In genomic region chr2:235883675-235884074, GRCh38 we compare ENCODE assay signal across 19 cellular contexts.
"Had no signal": no experiment of that assay in that cellular context is flagged by ENCODE, and none has a peak within 500 bp of the region (broad histone marks: within the 10 kb centered on the region; RNA-seq: fewer than 3 reads in every experiment).

No MANE protein-coding gene starts in this region.

- H3K36me3 ChIP-seq: right atrium auricular region had no signal

- H3K36me3 Mint-ChIP-seq: naive thymus-derived CD4-positive, alpha-beta T cell had no signal

- FAIRE-seq: endometrium, kidney, small intestine had no signal

- H3K27ac Mint-ChIP-seq: naive thymus-derived CD4-positive, alpha-beta T cell had no signal

- H3K9me3 ChIP-seq: esophagus muscularis mucosa, left ventricle myocardium inferior, lower lobe of right lung, right atrium auricular region had no signal

- H3K4me1 ChIP-seq: esophagus muscularis mucosa, foreskin keratinocyte, left ventricle myocardium inferior, lower lobe of right lung, right atrium auricular region had no signal

- H3K27me3 ChIP-seq: dorsolateral prefrontal cortex, esophagus muscularis mucosa, foreskin keratinocyte, right atrium auricular region had no signal

- H3K4me1 Mint-ChIP-seq: naive thymus-derived CD4-positive, alpha-beta T cell had no signal

- DNase-seq: dorsolateral prefrontal cortex; effector CD8-positive, alpha-beta T cell; foreskin keratinocyte; kidney; left cardiac atrium; left ventricle myocardium inferior; lower lobe of right lung; mesenchymal stem cell; naive thymus-derived CD4-positive, alpha-beta T cell; posterior cingulate gyrus; small intestine; stimulated activated CD4-positive, alpha-beta T cell treated with anti-CD3 and anti-CD28 coated beads, Interleukin-12 subunit alpha, Interleukin-12 subunit beta, amount 100 ng/mL, for 4 hours; stimulated activated naive CD4-positive, alpha-beta T cell treated with Interleukin-2 at 50 U/mL for 16 hours; trophoblast cell had no signal

- H3K27ac ChIP-seq: coronary artery, dorsolateral prefrontal cortex, epithelial cell of prostate, esophagus muscularis mucosa, foreskin keratinocyte, left ventricle myocardium inferior, lower lobe of right lung, right atrium auricular region had no signal

- H3K4me3 ChIP-seq: coronary artery, dorsolateral prefrontal cortex, esophagus muscularis mucosa, left ventricle myocardium inferior, lower lobe of right lung, right atrium auricular region had no signal

- H3K4me3 Mint-ChIP-seq: naive thymus-derived CD4-positive, alpha-beta T cell had no signal
